ENCODE assay signal across 14 cellular contexts in the genomic region with DNA sequence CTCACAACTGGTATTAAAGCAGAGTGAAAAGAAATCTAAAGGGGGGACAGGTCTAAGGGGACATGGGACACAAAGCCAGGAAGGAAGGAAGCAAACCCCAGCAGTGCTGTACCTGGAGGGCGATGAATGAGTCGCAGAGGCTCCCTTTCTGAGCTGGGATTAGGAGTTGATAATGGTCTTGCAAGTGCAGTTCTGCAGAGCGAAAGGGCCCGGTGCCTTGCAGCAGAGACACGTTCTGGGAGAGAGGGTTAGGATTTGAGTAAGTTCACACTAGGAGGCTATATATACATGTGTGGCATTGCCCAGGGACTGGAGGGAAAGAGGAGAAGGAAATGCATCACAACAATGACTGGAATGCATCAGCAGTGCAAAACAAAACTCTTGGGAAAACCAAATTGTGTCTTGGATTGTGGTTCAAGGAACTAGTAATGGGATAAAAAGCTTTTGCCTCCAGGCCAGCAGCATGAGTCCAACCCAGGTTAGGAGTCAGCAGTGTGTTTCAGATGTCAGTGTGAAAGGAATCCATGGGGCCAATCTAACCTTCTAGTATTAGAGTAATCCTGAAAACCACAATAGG. TPM values are rescaled to one million over a fixed set of nuclear protein-coding genes. Genes with fewer than 3 reads are reported as not detected.
A peak's percentile ranks its signal among the peaks of the same experiment; 100 is the strongest.
DNase-seq lines count a peak whose midpoint lies in the region; ATAC-seq and TF ChIP-seq lines count a peak whose summit lies in the region.
"Had no signal": no experiment of that assay in that cellular context is flagged by ENCODE, and none has a peak within 500 bp of the region (broad histone marks: within the 10 kb centered on the region; RNA-seq: fewer than 3 reads in every experiment).

No MANE protein-coding gene starts in this region.

- H3K79me2 ChIP-seq in H9 (ENCODE audit: insufficient read depth, low read length) (no peaks in the 10 kb centered on the region), Karpas-422 (ENCODE audit: low read length) (no peaks in the 10 kb centered on the region)

- H2BK15ac ChIP-seq in H9 (ENCODE audit: low read depth, low read length): no peak overlapping the region

- H3K4ac ChIP-seq in H9 (ENCODE audit: low read depth, low read length): no peak overlapping the region

- no peak overlapping the region for H3K18ac ChIP-seq in H9 (ENCODE audit: insufficient read length, low read depth, low read length)

- H3T11ph ChIP-seq in H9 (ENCODE audit: low read length): no peak overlapping the region

- H3K27ac ChIP-seq in HEK293 (ENCODE audit: extremely low read depth, low read depth, low read length) (no peak overlapping the region), H9 (ENCODE audit: insufficient read length, low read depth, low read length) (no peak overlapping the region), Karpas-422 (ENCODE audit: low read length) (no peak overlapping the region)

- no peak overlapping the region for H2BK5ac ChIP-seq in H9 (ENCODE audit: insufficient read length, low read length)

- no peak overlapping the region for H2BK12ac ChIP-seq in H9 (ENCODE audit: insufficient read length, low read depth, low read length)

- H2BK20ac ChIP-seq in H9 (ENCODE audit: low read depth, low read length, poor library complexity, severe bottlenecking): no peak overlapping the region

- H3K4me1 ChIP-seq in HEK293 (ENCODE audit: control insufficient read depth, insufficient read depth, low read length) (peaks cover 15% of the 10 kb centered on the region), H9 (ENCODE audit: insufficient read depth, low read length) (peaks cover 3% of the 10 kb centered on the region; the same call in 1 of the 2 replicates), Karpas-422 (ENCODE audit: low read length) (peaks cover 7% of the 10 kb centered on the region)

- no peak overlapping the region for H3K56ac ChIP-seq in H9 (ENCODE audit: insufficient read length, low read depth, low read length)

- no peak for ATAC-seq in GM18520 (IDR thresholded peaks at IDR 0.05; ENCODE audit: unreplicated experiment)
- ATAC-seq: activated naive CD4-positive, alpha-beta T cell treated with anti-CD3 and anti-CD28 coated beads, Interleukin-2, amount 50 U/mL, for 72 hours had no signal

- H3K9ac ChIP-seq in H9 (ENCODE audit: extremely low read depth, insufficient read length, low read length): no peak overlapping the region
- no peak overlapping the region for H3K9ac ChIP-seq in Karpas-422 (ENCODE audit: low read length)

- H4K5ac ChIP-seq in H9 (ENCODE audit: insufficient read length, low read depth, low read length): no peak overlapping the region

- CTCF ChIA-PET in AG04449 (lab: Yijun Ruan, JAX): interaction anchor here (1.1 to 2.1 kb wide), 3 partner anchors 212 to 215 kb away, joined by 4 to 7 read pairs (median 4); no protein-coding TSS in a partner anchor
- CTCF ChIA-PET in HEK293 (lab: Yijun Ruan, JAX): no interaction called here

- H2AK5ac ChIP-seq in H9 (ENCODE audit: insufficient read length, low read length): no peak overlapping the region

- no peaks in the 10 kb centered on the region for H3K79me1 ChIP-seq in H9 (ENCODE audit: insufficient read depth, low read depth, low read length, poor library complexity, severe bottlenecking)

- no peak overlapping the region for H3K23ac ChIP-seq in H9 (ENCODE audit: insufficient read length, low read depth, low read length)

- H3K4me1 Mint-ChIP-seq in H9: peaks cover 3 to 13% of the 10 kb centered on the region in 2 experiments

- H3K9me3 ChIP-seq in HEK293 (ENCODE audit: control insufficient read depth, insufficient read depth, low read depth, low read length) (no peaks in the 10 kb centered on the region), H9 (ENCODE audit: control insufficient read depth, low read depth, low read length) (no peaks in the 10 kb centered on the region), Karpas-422 (ENCODE audit: low read length) (no peaks in the 10 kb centered on the region)

- H3K4me3 Mint-ChIP-seq in H9: no peak overlapping the region

- no peaks in the 10 kb centered on the region for H3K36me3 Mint-ChIP-seq in H9 (ENCODE audit: insufficient read depth in 1 of 3, low read depth in 3 of 3)
- H3K36me3 Mint-ChIP-seq: activated naive CD4-positive, alpha-beta T cell treated with anti-CD3 and anti-CD28 coated beads, Interleukin-2, amount 50 U/mL, for 72 hours had no signal

- no peaks in the 10 kb centered on the region for H3K23me2 ChIP-seq in H9 (ENCODE audit: insufficient read length, low read depth, low read length, poor library complexity, severe bottlenecking)

- no peak overlapping the region for H2AFZ ChIP-seq in H9 (ENCODE audit: low read length)
- H2AFZ ChIP-seq in Karpas-422 (ENCODE audit: low read length): no peak overlapping the region

- no peak overlapping the region for H3K4me3 ChIP-seq in AG04449 (ENCODE audit: low read depth, low read length)
- no peak overlapping the region for H3K4me3 ChIP-seq in HEK293 (ENCODE audit: low read depth, low read length)
- no peak overlapping the region for H3K4me3 ChIP-seq in foreskin fibroblast (ENCODE audit: low read depth in 1 of 2, low read length in 2 of 2)
- no peak overlapping the region for H3K4me3 ChIP-seq in Karpas-422 (ENCODE audit: low read length)
- H3K4me3 ChIP-seq: lung had no signal

- H4K20me1 ChIP-seq in H9 (ENCODE audit: control insufficient read depth, insufficient read depth, insufficient read length) (no peaks in the 10 kb centered on the region), Karpas-422 (ENCODE audit: insufficient read depth, low read depth, low read length) (no peaks in the 10 kb centered on the region)

- H3K27me3 ChIP-seq in H9 (ENCODE audit: insufficient read depth, low read length) (no peaks in the 10 kb centered on the region), Karpas-422 (ENCODE audit: low read length) (no peaks in the 10 kb centered on the region)

- TF ChIP-seq CTCF in AG04449 (IDR thresholded peaks at IDR 0.05; ENCODE audit: insufficient read depth, low read length, missing control alignments) (no peak), HEK293 (tag by site-specific recombination; IDR thresholded peaks at IDR 0.05) (no peak), foreskin fibroblast (IDR thresholded peaks at IDR 0.05; ENCODE audit: low read depth, low read length) (no peak), H9 (conservative IDR thresholded peaks at IDR 0.05) (no peak)

- no CpG with 5 or more reads among the region's 5 CpGs for WGBS in H9 (ENCODE audit: extremely low coverage, insufficient read length, low lambda C conversion rate)

- H3K27ac Mint-ChIP-seq in H9: no peak overlapping the region
- H3K27ac Mint-ChIP-seq: activated naive CD4-positive, alpha-beta T cell treated with anti-CD3 and anti-CD28 coated beads, Interleukin-2, amount 50 U/mL, for 72 hours had no signal

- H4K91ac ChIP-seq in H9 (ENCODE audit: insufficient read length, low read depth, low read length): no peak overlapping the region

- no peak overlapping the region for H4K8ac ChIP-seq in H9 (replicated peaks; ENCODE audit: insufficient read length, low read depth, low read length)

- H3K36me3 ChIP-seq in HEK293 (ENCODE audit: control insufficient read depth in 2 of 2, insufficient read depth in 1 of 2, low read length in 2 of 2) (no peaks in the 10 kb centered on the region), Karpas-422 (ENCODE audit: insufficient read depth, low read length) (no peaks in the 10 kb centered on the region)

- H3K9me3 Mint-ChIP-seq in H9: no peaks in the 10 kb centered on the region; a peak in 1 of 5 replicates
- H3K9me3 Mint-ChIP-seq: activated naive CD4-positive, alpha-beta T cell treated with anti-CD3 and anti-CD28 coated beads, Interleukin-2, amount 50 U/mL, for 72 hours had no signal

- H3K27me3 Mint-ChIP-seq in H9 (ENCODE audit: low read depth): no peaks in the 10 kb centered on the region

- no peak overlapping the region for H2BK120ac ChIP-seq in H9 (ENCODE audit: low read depth, low read length, poor library complexity, severe bottlenecking)

- POLR2A ChIA-PET in AG04449 (lab: Yijun Ruan, JAX): no interaction called here
- POLR2A ChIA-PET in HEK293 (lab: Yijun Ruan, JAX): interaction anchor here (0.6 to 0.7 kb wide), 3 partner anchors 14 to 128 kb away, joined by 3 read pairs; no protein-coding TSS in a partner anchor

- peak; percentile 88 for DNase-seq in AG04449 (ENCODE audit: low read depth, low spot score)
- DNase-seq in astrocyte of the hippocampus (ENCODE audit: low read depth, low spot score): peak; percentile 87
- peak; percentile 55 to 75 for DNase-seq in foreskin fibroblast
- no peak for DNase-seq in T-helper 1 cell
- no peak for DNase-seq in H9
- no peak for DNase-seq in Karpas-422
- DNase-seq: effector CD4-positive, alpha-beta T cell; hippocampal formation; NCI-H1048; occipital lobe had no signal

- H3K4me2 ChIP-seq in H9 (ENCODE audit: insufficient read depth, insufficient read length, low read length): no peak overlapping the region
- no peak overlapping the region for H3K4me2 ChIP-seq in Karpas-422 (ENCODE audit: low read depth, low read length, poor library complexity, severe bottlenecking)

- H3K9me2 ChIP-seq in Karpas-422 (replicated peaks; ENCODE audit: insufficient read depth, low read length): no peaks in the 10 kb centered on the region

- H3K14ac ChIP-seq in H9 (ENCODE audit: insufficient read depth, low read length): no peak overlapping the region

TF ChIP-seq in HEK293, 187 proteins besides CTCF, POLR2A, EP300 and RAD21:
- TF ChIP-seq ZNF529 (tag by site-specific recombination; IDR thresholded peaks at IDR 0.05; ENCODE audit: insufficient replicate concordance) (no peak), GLIS1 (tag by site-specific recombination; IDR thresholded peaks at IDR 0.05) (peak; percentile 27; the same call in 1 of the 2 replicates), ZNF596 (tag by site-specific recombination; IDR thresholded peaks at IDR 0.05) (no peak), ZNF121 (tag by site-specific recombination; IDR thresholded peaks at IDR 0.05) (no peak), ZNF600 (tag by site-specific recombination; IDR thresholded peaks at IDR 0.05) (peak; percentile 47; the same call in 1 of the 2 replicates)
TF ChIP-seq in HEK293: peak in this region for 2.

RNA-seq across cellular contexts. Expression of a gene that starts 38.8 kb away (rescaled TPM):
- 6.3 and 7.8 TPM in 2 replicates for total RNA-seq in H9 (2021)
- not detected in 2 replicates for total RNA-seq in Karpas-422 (2014; rRNA removed; shearing (Covaris generic); ENCODE audit: low replicate concordance)

Comparison
In these comparisons a context has a peak if more than half of its experiments do, and no peak if none do; other contexts are left out.
1. DNase-seq: peak in AG04449 (single experiment), astrocyte of the hippocampus (single experiment) and foreskin fibroblast (2 of 2); none in T-helper 1 cell (0 of 5), H9 (single experiment) and Karpas-422 (single experiment).